In the genomic region with DNA sequence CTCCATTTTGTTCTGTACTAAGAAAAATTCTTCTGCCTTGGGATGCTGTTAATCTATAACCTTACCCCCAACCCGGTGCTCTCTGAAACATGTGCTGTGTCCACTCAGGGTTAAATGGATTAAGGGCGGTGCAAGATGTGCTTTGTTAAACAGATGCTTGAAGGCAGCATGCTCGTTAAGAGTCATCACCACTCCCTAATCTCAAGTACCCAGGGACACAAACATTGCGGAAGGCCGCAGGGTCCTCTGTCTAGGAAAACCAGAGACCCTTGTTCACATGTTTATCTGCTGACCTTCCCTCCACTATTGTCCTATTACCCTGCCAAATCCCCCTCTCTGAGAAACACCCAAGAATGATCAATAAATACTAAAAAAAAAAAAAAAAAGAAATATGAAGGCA, we compare ENCODE assay signal across 1 cellular context. TPM values are rescaled to one million over a fixed set of nuclear protein-coding genes. Genes with fewer than 3 reads are reported as not detected.
"Had no signal": no experiment of that assay in that cellular context is flagged by ENCODE, and none has a peak within 500 bp of the region (broad histone marks: within the 10 kb centered on the region; RNA-seq: fewer than 3 reads in every experiment).

No MANE protein-coding gene starts in this region.

RNA-seq across cellular contexts. Expression of gene TXK, which starts 53.0 kb away (rescaled TPM):
- total RNA-seq: SK-MEL-5 had no signal
